ENCODE assay signal across 14 cellular contexts in genomic region chr3:157360044-157360443, GRCh38.
DNase-seq lines count a peak whose midpoint lies in the region; ATAC-seq and TF ChIP-seq lines count a peak whose summit lies in the region.
"Had no signal": no experiment of that assay in that cellular context is flagged by ENCODE, and none has a peak within 500 bp of the region (broad histone marks: within the 10 kb centered on the region; RNA-seq: fewer than 3 reads in every experiment).

No MANE protein-coding gene starts in this region.

- no peaks in the 10 kb centered on the region for H3K36me3 ChIP-seq in mucosa of descending colon (ENCODE audit: low read depth)

- CTCF ChIA-PET in activated CD4-positive, alpha-beta memory T cell treated with anti-CD3 and anti-CD28 coated beads, Interleukin-2, amount 10 ng/mL, durations not matched to agents 7 days and 5 days (lab: Charles Lee), result no interaction called here

- no peaks in the 10 kb centered on the region for H3K4me1 Mint-ChIP-seq in activated naive CD8-positive, alpha-beta T cell treated with anti-CD3 and anti-CD28 coated beads, Interleukin-2, amount 50 U/mL, for 24 hours
- H3K4me1 Mint-ChIP-seq in activated CD4-positive, alpha-beta memory T cell treated with anti-CD3 and anti-CD28 coated beads, Interleukin-2, amount 10 ng/mL, durations not matched to agents 7 days and 5 days, result no peaks in the 10 kb centered on the region
- H3K4me1 Mint-ChIP-seq: B cell had no signal

- DNase-seq in 8988T, result peak; percentile 26
- DNase-seq in HCEC 1CT, result peak; percentile 96
- DNase-seq in amniotic epithelial cell (ENCODE audit: low read depth), result peak; percentile 90
- DNase-seq in foreskin melanocyte, result peak; percentile 56
- DNase-seq in activated naive CD8-positive, alpha-beta T cell treated with anti-CD3 and anti-CD28 coated beads, Interleukin-2, amount 50 U/mL, for 24 hours, result no peak
- no peak for DNase-seq in GM19238 (ENCODE audit: insufficient read length, low spot score)
- DNase-seq in mucosa of descending colon, result no peak
- DNase-seq in activated CD4-positive, alpha-beta memory T cell treated with anti-CD3 and anti-CD28 coated beads, Interleukin-2, amount 10 ng/mL, durations not matched to agents 7 days and 5 days, result no peak
- DNase-seq: activated gamma-delta T cell, Karpas-422, SIG-M5, small intestine had no signal

- intact Hi-C loops in mucosa of descending colon (cut with DNase I, micrococcal nuclease), result no loop called here

- POLR2A ChIA-PET in activated CD4-positive, alpha-beta memory T cell treated with anti-CD3 and anti-CD28 coated beads, Interleukin-2, amount 10 ng/mL, durations not matched to agents 7 days and 5 days (lab: Charles Lee), result no interaction called here

- no peak for ATAC-seq in activated naive CD8-positive, alpha-beta T cell treated with anti-CD3 and anti-CD28 coated beads, Interleukin-2, amount 50 U/mL, for 24 hours
- no peak for ATAC-seq in mucosa of descending colon
- ATAC-seq: activated CD4-positive, CD25-positive, alpha-beta regulatory T cell treated with anti-CD3 and anti-CD28 coated beads, Interleukin-2, amount 50 U/mL, for 24 hours had no signal

- H3K4me1 ChIP-seq in mucosa of descending colon (ENCODE audit: low read depth), result no peaks in the 10 kb centered on the region

- no peaks in the 10 kb centered on the region for H3K9me3 Mint-ChIP-seq in activated naive CD8-positive, alpha-beta T cell treated with anti-CD3 and anti-CD28 coated beads, Interleukin-2, amount 50 U/mL, for 24 hours
- no peaks in the 10 kb centered on the region for H3K9me3 Mint-ChIP-seq in activated CD4-positive, alpha-beta memory T cell treated with anti-CD3 and anti-CD28 coated beads, Interleukin-2, amount 10 ng/mL, durations not matched to agents 7 days and 5 days

- no peaks in the 10 kb centered on the region for H3K9me3 ChIP-seq in mucosa of descending colon

- no peaks in the 10 kb centered on the region for H3K27me3 Mint-ChIP-seq in activated naive CD8-positive, alpha-beta T cell treated with anti-CD3 and anti-CD28 coated beads, Interleukin-2, amount 50 U/mL, for 24 hours
- no peaks in the 10 kb centered on the region for H3K27me3 Mint-ChIP-seq in activated CD4-positive, alpha-beta memory T cell treated with anti-CD3 and anti-CD28 coated beads, Interleukin-2, amount 10 ng/mL, durations not matched to agents 7 days and 5 days
- H3K27me3 Mint-ChIP-seq: B cell had no signal

- H3K27ac Mint-ChIP-seq in activated naive CD8-positive, alpha-beta T cell treated with anti-CD3 and anti-CD28 coated beads, Interleukin-2, amount 50 U/mL, for 24 hours, result no peak overlapping the region
- no peak overlapping the region for H3K27ac Mint-ChIP-seq in activated CD4-positive, alpha-beta memory T cell treated with anti-CD3 and anti-CD28 coated beads, Interleukin-2, amount 10 ng/mL, durations not matched to agents 7 days and 5 days
- H3K27ac Mint-ChIP-seq: B cell had no signal

- no peak for TF ChIP-seq CTCF in mucosa of descending colon (IDR thresholded peaks at IDR 0.05)

- H3K4me3 ChIP-seq in mucosa of descending colon, result no peak overlapping the region

- H3K4me3 Mint-ChIP-seq in activated naive CD8-positive, alpha-beta T cell treated with anti-CD3 and anti-CD28 coated beads, Interleukin-2, amount 50 U/mL, for 24 hours, result no peak overlapping the region
- H3K4me3 Mint-ChIP-seq in activated CD4-positive, alpha-beta memory T cell treated with anti-CD3 and anti-CD28 coated beads, Interleukin-2, amount 10 ng/mL, durations not matched to agents 7 days and 5 days, result no peak overlapping the region
- H3K4me3 Mint-ChIP-seq: B cell had no signal

- peaks cover 1% of the 10 kb centered on the region for H3K36me3 Mint-ChIP-seq in activated naive CD8-positive, alpha-beta T cell treated with anti-CD3 and anti-CD28 coated beads, Interleukin-2, amount 50 U/mL, for 24 hours (ENCODE audit: low read depth)
- no peaks in the 10 kb centered on the region for H3K36me3 Mint-ChIP-seq in activated CD4-positive, alpha-beta memory T cell treated with anti-CD3 and anti-CD28 coated beads, Interleukin-2, amount 10 ng/mL, durations not matched to agents 7 days and 5 days (ENCODE audit: low read depth)

Comparison
In these comparisons a context has a peak if more than half of its experiments do, and no peak if none do; other contexts are left out.
1. DNase-seq: peak in 8988T (single experiment), HCEC 1CT (single experiment), amniotic epithelial cell (single experiment) and foreskin melanocyte (single experiment); none in activated naive CD8-positive, alpha-beta T cell treated with anti-CD3 and anti-CD28 coated beads, Interleukin-2, amount 50 U/mL, for 24 hours (single experiment), GM19238 (single experiment), mucosa of descending colon (0 of 3) and activated CD4-positive, alpha-beta memory T cell treated with anti-CD3 and anti-CD28 coated beads, Interleukin-2, amount 10 ng/mL, durations not matched to agents 7 days and 5 days (single experiment).